Comparison of ENCODE assay signal across 1 cellular context in the genomic region with DNA sequence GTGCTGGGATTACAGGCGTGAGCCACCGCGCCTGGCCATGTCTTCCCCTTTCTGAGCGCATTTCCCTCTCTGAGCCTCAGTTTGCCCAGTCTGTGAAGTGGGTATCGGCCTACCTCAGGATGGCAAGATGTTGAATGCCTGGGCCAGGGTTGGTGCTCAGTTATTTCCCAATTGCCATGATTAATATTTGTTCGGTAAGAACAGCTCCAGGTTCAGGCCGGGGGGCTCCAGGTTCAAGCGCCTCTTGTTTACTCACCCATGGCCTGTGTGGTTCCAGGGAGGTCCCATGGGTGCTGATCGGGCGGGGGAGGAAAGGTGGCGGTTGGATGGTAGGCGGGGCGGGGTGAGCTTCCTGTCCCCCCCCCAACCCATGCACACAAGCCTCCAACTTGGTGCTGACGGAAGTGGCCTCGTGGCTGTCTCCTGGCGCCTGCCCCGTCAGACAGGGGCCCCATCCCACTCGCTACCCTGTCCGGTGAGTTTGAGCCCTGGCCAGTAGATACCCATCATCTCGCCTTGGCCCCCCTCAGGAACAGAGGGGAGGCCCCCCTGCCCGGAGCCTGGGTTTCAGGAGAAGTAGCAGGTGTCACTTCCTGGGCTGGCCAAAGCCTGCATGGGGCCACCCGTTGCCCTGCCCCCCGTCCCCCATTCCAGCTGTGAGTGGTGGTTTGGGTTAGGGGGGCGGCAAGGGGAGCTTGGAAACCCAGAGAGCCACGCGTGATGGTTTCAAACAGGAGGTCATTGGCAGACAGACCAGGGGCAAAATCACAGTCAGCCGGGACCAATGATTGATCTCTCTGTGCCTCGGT.
TF ChIP-seq lines count a peak whose summit lies in the region.

A gene with protein sequence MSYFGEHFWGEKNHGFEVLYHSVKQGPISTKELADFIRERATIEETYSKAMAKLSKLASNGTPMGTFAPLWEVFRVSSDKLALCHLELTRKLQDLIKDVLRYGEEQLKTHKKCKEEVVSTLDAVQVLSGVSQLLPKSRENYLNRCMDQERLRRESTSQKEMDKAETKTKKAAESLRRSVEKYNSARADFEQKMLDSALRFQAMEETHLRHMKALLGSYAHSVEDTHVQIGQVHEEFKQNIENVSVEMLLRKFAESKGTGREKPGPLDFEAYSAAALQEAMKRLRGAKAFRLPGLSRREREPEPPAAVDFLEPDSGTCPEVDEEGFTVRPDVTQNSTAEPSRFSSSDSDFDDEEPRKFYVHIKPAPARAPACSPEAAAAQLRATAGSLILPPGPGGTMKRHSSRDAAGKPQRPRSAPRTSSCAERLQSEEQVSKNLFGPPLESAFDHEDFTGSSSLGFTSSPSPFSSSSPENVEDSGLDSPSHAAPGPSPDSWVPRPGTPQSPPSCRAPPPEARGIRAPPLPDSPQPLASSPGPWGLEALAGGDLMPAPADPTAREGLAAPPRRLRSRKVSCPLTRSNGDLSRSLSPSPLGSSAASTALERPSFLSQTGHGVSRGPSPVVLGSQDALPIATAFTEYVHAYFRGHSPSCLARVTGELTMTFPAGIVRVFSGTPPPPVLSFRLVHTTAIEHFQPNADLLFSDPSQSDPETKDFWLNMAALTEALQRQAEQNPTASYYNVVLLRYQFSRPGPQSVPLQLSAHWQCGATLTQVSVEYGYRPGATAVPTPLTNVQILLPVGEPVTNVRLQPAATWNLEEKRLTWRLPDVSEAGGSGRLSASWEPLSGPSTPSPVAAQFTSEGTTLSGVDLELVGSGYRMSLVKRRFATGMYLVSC (plus strand): TSS at position 375 of the 809 bp plus-strand sequence. CDS start 3,688 bp downstream, outside the sequence.

TF ChIP-seq in K562, 482 proteins besides CTCF, POLR2A, EP300 and RAD21 (continued from another document and continues in another):
- TF ChIP-seq, protein P1, sequence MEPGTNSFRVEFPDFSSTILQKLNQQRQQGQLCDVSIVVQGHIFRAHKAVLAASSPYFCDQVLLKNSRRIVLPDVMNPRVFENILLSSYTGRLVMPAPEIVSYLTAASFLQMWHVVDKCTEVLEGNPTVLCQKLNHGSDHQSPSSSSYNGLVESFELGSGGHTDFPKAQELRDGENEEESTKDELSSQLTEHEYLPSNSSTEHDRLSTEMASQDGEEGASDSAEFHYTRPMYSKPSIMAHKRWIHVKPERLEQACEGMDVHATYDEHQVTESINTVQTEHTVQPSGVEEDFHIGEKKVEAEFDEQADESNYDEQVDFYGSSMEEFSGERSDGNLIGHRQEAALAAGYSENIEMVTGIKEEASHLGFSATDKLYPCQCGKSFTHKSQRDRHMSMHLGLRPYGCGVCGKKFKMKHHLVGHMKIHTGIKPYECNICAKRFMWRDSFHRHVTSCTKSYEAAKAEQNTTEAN (CRISPR knock-in tag; IDR thresholded peaks at IDR 0.05), result peak; percentile 57; the same call in 1 of the 2 replicates
- TF ChIP-seq CAMTA2 (CRISPR knock-in tag; conservative IDR thresholded peaks at IDR 0.05) (no peak), SMARCE1 (IDR thresholded peaks at IDR 0.05) (peak; percentile 43; the same call in 1 of the 2 replicates), ZNF766 (CRISPR knock-in tag; conservative IDR thresholded peaks at IDR 0.05) (0 out of 2 replicates have a peak, but pooled peaks have one; percentile 12), ZNF75A (CRISPR knock-in tag; IDR thresholded peaks at IDR 0.05) (no peak), HOXB6 (CRISPR knock-in tag; IDR thresholded peaks at IDR 0.05; ENCODE audit: borderline replicate concordance) (no peak), NR2C1 (IDR thresholded peaks at IDR 0.05) (no peak; the same call in 1 of the 2 replicates), NR2C1 (tag; IDR thresholded peaks at IDR 0.05) (no peak), ZNF583 (CRISPR knock-in tag; IDR thresholded peaks at IDR 0.05) (no peak), POLR3A (IDR thresholded peaks at IDR 0.05; ENCODE audit: borderline replicate concordance, extremely low read depth, insufficient read depth, insufficient read length) (no peak), PURB (CRISPR knock-in tag; IDR thresholded peaks at IDR 0.05; ENCODE audit: low read depth) (no peak), ZNF165 (CRISPR knock-in tag; IDR thresholded peaks at IDR 0.05; ENCODE audit: borderline replicate concordance) (no peak), NFE2L1 (tag; IDR thresholded peaks at IDR 0.05; ENCODE audit: borderline replicate concordance, low read depth) (no peak), PTBP1 (IDR thresholded peaks at IDR 0.05; ENCODE audit: low read depth, low read length) (peak; percentile 93; the same call in 1 of the 2 replicates), SRSF3 (IDR thresholded peaks at IDR 0.05; ENCODE audit: insufficient read depth, low read length) (no peak), DNMT1 (IDR thresholded peaks at IDR 0.05) (no peak), RNF2 (IDR thresholded peaks at IDR 0.05) (peak; percentile 92), PCBP2 (IDR thresholded peaks at IDR 0.05; ENCODE audit: low read depth, low read length, poor library complexity, severe bottlenecking) (no peak), RFX7 (CRISPR knock-in tag; IDR thresholded peaks at IDR 0.05) (no peak), PRMT5 (CRISPR knock-in tag; IDR thresholded peaks at IDR 0.05) (no peak), CEBPG (CRISPR knock-in tag; IDR thresholded peaks at IDR 0.05) (no peak), CEBPG (tag; conservative IDR thresholded peaks at IDR 0.05 in 1 of 2, IDR thresholded peaks at IDR 0.05 in 1 of 2) (no peak), CBX2 (IDR thresholded peaks at IDR 0.05; ENCODE audit: insufficient read depth, low read length, poor library complexity, severe bottlenecking) (no peak), MECOM (CRISPR knock-in tag; IDR thresholded peaks at IDR 0.05) (no peak), GTF2A2 (tag; IDR thresholded peaks at IDR 0.05) (no peak), MAFK (IDR thresholded peaks at IDR 0.05; ENCODE audit: low read length) (no peak), SRF (CRISPR knock-in tag; IDR thresholded peaks at IDR 0.05) (no peak), LEF1 (IDR thresholded peaks at IDR 0.05) (peak; percentile 8; the same call in 1 of the 2 replicates), ZNF668 (CRISPR knock-in tag; IDR thresholded peaks at IDR 0.05) (no peak; the same call in 1 of the 2 replicates), RB1 (IDR thresholded peaks at IDR 0.05; ENCODE audit: low read depth) (peak; percentile 25; the same call in 1 of the 2 replicates), DIDO1 (tag; IDR thresholded peaks at IDR 0.05; ENCODE audit: low read depth) (no peak), TAF9B (IDR thresholded peaks at IDR 0.05; ENCODE audit: partially characterized antibody) (no peak), COPS2 (conservative IDR thresholded peaks at IDR 0.05) (no peak), TBP (optimal IDR thresholded peaks at IDR 0.05; ENCODE audit: low read depth, low read length) (peak; percentile 43), ZNF212 (CRISPR knock-in tag; IDR thresholded peaks at IDR 0.05) (no peak), EP400 (IDR thresholded peaks at IDR 0.05) (peak; percentile 96), PRPF4 (IDR thresholded peaks at IDR 0.05; ENCODE audit: insufficient read depth, low read depth, low read length, poor library complexity, severe bottlenecking) (no peak), BMI1 (IDR thresholded peaks at IDR 0.05; ENCODE audit: low read length) (no peak), HNRNPK (IDR thresholded peaks at IDR 0.05; ENCODE audit: low read depth, low read length, poor library complexity, severe bottlenecking) (no peak), ZNF584 (CRISPR knock-in tag; IDR thresholded peaks at IDR 0.05; ENCODE audit: low read depth) (no peak), MTA1 (IDR thresholded peaks at IDR 0.05; ENCODE audit: borderline replicate concordance) (0 out of 2 replicates have a peak, but pooled peaks have one; percentile 67)
- TF ChIP-seq, protein P2, sequence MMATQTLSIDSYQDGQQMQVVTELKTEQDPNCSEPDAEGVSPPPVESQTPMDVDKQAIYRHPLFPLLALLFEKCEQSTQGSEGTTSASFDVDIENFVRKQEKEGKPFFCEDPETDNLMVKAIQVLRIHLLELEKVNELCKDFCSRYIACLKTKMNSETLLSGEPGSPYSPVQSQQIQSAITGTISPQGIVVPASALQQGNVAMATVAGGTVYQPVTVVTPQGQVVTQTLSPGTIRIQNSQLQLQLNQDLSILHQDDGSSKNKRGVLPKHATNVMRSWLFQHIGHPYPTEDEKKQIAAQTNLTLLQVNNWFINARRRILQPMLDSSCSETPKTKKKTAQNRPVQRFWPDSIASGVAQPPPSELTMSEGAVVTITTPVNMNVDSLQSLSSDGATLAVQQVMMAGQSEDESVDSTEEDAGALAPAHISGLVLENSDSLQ (IDR thresholded peaks at IDR 0.05), result 0 out of 2 replicates have a peak, but pooled peaks have one; percentile 4
- TF ChIP-seq, protein P3, sequence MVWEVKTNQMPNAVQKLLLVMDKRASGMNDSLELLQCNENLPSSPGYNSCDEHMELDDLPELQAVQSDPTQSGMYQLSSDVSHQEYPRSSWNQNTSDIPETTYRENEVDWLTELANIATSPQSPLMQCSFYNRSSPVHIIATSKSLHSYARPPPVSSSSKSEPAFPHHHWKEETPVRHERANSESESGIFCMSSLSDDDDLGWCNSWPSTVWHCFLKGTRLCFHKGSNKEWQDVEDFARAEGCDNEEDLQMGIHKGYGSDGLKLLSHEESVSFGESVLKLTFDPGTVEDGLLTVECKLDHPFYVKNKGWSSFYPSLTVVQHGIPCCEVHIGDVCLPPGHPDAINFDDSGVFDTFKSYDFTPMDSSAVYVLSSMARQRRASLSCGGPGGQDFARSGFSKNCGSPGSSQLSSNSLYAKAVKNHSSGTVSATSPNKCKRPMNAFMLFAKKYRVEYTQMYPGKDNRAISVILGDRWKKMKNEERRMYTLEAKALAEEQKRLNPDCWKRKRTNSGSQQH (CRISPR knock-in tag; IDR thresholded peaks at IDR 0.05), result no peak
- TF ChIP-seq, protein P4, sequence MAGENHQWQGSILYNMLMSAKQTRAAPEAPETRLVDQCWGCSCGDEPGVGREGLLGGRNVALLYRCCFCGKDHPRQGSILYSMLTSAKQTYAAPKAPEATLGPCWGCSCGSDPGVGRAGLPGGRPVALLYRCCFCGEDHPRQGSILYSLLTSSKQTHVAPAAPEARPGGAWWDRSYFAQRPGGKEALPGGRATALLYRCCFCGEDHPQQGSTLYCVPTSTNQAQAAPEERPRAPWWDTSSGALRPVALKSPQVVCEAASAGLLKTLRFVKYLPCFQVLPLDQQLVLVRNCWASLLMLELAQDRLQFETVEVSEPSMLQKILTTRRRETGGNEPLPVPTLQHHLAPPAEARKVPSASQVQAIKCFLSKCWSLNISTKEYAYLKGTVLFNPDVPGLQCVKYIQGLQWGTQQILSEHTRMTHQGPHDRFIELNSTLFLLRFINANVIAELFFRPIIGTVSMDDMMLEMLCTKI (IDR thresholded peaks at IDR 0.05; ENCODE audit: partially characterized antibody), result no peak
- TF ChIP-seq, protein P5, sequence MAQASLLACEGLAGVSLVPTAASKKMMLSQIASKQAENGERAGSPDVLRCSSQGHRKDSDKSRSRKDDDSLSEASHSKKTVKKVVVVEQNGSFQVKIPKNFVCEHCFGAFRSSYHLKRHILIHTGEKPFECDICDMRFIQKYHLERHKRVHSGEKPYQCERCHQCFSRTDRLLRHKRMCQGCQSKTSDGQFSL (CRISPR knock-in tag; IDR thresholded peaks at IDR 0.05), result peak; percentile 97
- TF ChIP-seq, protein P5 (tag; IDR thresholded peaks at IDR 0.05), result peak in 1 of 2 experiments; percentile 91; a peak in 2 of 4 replicates
- TF ChIP-seq, protein P6, sequence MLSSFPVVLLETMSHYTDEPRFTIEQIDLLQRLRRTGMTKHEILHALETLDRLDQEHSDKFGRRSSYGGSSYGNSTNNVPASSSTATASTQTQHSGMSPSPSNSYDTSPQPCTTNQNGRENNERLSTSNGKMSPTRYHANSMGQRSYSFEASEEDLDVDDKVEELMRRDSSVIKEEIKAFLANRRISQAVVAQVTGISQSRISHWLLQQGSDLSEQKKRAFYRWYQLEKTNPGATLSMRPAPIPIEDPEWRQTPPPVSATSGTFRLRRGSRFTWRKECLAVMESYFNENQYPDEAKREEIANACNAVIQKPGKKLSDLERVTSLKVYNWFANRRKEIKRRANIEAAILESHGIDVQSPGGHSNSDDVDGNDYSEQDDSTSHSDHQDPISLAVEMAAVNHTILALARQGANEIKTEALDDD (IDR thresholded peaks at IDR 0.05), result no peak
- TF ChIP-seq, protein P7, sequence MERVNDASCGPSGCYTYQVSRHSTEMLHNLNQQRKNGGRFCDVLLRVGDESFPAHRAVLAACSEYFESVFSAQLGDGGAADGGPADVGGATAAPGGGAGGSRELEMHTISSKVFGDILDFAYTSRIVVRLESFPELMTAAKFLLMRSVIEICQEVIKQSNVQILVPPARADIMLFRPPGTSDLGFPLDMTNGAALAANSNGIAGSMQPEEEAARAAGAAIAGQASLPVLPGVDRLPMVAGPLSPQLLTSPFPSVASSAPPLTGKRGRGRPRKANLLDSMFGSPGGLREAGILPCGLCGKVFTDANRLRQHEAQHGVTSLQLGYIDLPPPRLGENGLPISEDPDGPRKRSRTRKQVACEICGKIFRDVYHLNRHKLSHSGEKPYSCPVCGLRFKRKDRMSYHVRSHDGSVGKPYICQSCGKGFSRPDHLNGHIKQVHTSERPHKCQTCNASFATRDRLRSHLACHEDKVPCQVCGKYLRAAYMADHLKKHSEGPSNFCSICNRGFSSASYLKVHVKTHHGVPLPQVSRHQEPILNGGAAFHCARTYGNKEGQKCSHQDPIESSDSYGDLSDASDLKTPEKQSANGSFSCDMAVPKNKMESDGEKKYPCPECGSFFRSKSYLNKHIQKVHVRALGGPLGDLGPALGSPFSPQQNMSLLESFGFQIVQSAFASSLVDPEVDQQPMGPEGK (CRISPR knock-in tag; IDR thresholded peaks at IDR 0.05; ENCODE audit: borderline replicate concordance), result no peak
- TF ChIP-seq, protein P8, sequence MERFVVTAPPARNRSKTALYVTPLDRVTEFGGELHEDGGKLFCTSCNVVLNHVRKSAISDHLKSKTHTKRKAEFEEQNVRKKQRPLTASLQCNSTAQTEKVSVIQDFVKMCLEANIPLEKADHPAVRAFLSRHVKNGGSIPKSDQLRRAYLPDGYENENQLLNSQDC (CRISPR knock-in tag; IDR thresholded peaks at IDR 0.05), result no peak
- TF ChIP-seq, protein P9, sequence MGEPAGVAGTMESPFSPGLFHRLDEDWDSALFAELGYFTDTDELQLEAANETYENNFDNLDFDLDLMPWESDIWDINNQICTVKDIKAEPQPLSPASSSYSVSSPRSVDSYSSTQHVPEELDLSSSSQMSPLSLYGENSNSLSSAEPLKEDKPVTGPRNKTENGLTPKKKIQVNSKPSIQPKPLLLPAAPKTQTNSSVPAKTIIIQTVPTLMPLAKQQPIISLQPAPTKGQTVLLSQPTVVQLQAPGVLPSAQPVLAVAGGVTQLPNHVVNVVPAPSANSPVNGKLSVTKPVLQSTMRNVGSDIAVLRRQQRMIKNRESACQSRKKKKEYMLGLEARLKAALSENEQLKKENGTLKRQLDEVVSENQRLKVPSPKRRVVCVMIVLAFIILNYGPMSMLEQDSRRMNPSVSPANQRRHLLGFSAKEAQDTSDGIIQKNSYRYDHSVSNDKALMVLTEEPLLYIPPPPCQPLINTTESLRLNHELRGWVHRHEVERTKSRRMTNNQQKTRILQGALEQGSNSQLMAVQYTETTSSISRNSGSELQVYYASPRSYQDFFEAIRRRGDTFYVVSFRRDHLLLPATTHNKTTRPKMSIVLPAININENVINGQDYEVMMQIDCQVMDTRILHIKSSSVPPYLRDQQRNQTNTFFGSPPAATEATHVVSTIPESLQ (CRISPR knock-in tag; IDR thresholded peaks at IDR 0.05), result peak; percentile 79; the same call in 1 of the 2 replicates
